8 cellular contexts compared by ENCODE assay signal in the genomic region with DNA sequence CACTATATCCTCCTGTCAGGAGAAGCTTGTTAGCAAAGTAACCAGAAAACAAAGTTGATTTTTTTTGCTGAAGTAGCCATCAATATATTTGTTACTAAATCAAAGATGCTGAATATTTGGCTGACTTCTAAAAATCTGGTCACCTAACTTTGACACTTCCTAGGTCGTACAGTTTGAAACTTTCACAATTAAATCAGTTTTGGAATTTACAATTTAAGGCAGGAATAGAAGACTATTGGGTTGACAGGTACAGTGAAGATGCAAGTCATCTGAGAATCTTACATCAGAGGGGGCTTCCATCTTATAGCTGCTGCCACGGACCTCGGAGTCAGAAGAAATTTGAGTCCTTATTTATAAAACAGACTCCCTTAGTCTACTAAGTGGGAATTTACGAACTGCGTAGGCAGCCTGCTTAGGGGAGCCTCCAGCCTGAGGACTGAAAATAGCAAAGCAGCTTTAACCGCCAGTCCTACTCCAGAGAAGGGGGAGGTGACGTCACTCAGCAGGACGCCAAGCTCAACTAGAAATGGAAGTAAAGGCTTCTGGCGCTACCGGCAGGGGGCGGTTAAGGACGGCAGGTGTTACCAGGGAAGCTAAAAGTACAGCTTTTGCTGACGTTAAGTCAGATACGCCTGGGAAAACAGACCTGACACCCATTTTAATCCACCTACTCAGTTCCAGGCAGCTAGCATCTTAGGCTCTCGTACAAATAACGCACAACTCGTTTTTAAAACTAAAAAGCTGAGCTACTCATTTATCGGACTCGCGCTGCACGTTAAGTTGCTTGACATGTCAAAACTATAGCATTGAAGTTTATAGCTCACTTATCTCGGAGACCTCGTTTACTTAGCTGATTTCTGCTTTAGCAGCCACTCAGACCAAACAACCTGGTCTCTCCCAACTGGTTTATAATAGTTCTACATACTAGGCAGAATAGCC.
DNase-seq lines count a peak whose midpoint lies in the region; ATAC-seq and TF ChIP-seq lines count a peak whose summit lies in the region.

No MANE protein-coding gene starts in this region.

- DNase-seq in DMS153 treated with DMSO at 0.1 percent for 48 hours (lab: John Stamatoyannopoulos, UW; ENCODE audit: unreplicated experiment) = peak; percentile 91
- peak; percentile 97 for DNase-seq in Karpas-422
- peak; percentile 90 for DNase-seq in Panc1 (ENCODE audit: low read depth, low spot score)
- peak; percentile 74 for DNase-seq in activated T-helper 1 cell treated with Interleukin-2 at 50 U/mL for 16 hours (ENCODE audit: low read depth)
- DNase-seq in fibroblast of lung (ENCODE audit: low read depth in 2 of 2) = peak; percentile 96 to 97
- peak; percentile 86 for DNase-seq in natural killer cell
- peak; percentile 86 to 95 for DNase-seq in stimulated activated naive CD8-positive, alpha-beta T cell treated with anti-CD3 and anti-CD28 coated beads, Interleukin-15, amount 100 ng/mL, for 72 hours

- H3K9me3 Mint-ChIP-seq in natural killer cell = no peaks in the 10 kb centered on the region
- no peaks in the 10 kb centered on the region for H3K9me3 Mint-ChIP-seq in stimulated activated naive CD8-positive, alpha-beta T cell treated with anti-CD3 and anti-CD28 coated beads, Interleukin-15, amount 100 ng/mL, for 72 hours

- peaks cover 0 to 2% of the 10 kb centered on the region in 2 donors for H3K27me3 Mint-ChIP-seq in natural killer cell (ENCODE audit: low read depth in 2 of 2)
- no peaks in the 10 kb centered on the region for H3K27me3 Mint-ChIP-seq in stimulated activated naive CD8-positive, alpha-beta T cell treated with anti-CD3 and anti-CD28 coated beads, Interleukin-15, amount 100 ng/mL, for 72 hours

- peaks cover 55% of the 10 kb centered on the region for H3K4me1 ChIP-seq in Karpas-422 (ENCODE audit: low read length)
- peaks cover 57% of the 10 kb centered on the region for H3K4me1 ChIP-seq in Panc1 (ENCODE audit: control insufficient read depth, insufficient read depth, low read length)
- peaks cover 7% of the 10 kb centered on the region for H3K4me1 ChIP-seq in fibroblast of lung (ENCODE audit: control insufficient read depth, extremely low read depth, insufficient read depth, low read length)

- H3K9ac ChIP-seq in Karpas-422 (ENCODE audit: low read length) (peak overlapping the region; percentile 71), fibroblast of lung (ENCODE audit: insufficient read depth, low read length) (peak overlapping the region; percentile 60)

- POLR2A ChIA-PET in Panc1 (lab: Charles Lee) = interaction anchor here (0.6 to 9.8 kb wide), 6 partner anchors 18 to 246 kb away, joined by 4 to 207 read pairs (median 6); a partner anchor contains a TSS

- peak overlapping the region; percentile 87 for H3K4me3 Mint-ChIP-seq in natural killer cell
- H3K4me3 Mint-ChIP-seq in stimulated activated naive CD8-positive, alpha-beta T cell treated with anti-CD3 and anti-CD28 coated beads, Interleukin-15, amount 100 ng/mL, for 72 hours = peak overlapping the region; percentile 64 to 73

- H3K27me3 ChIP-seq in Karpas-422 (ENCODE audit: low read length) (no peaks in the 10 kb centered on the region), Panc1 (ENCODE audit: control insufficient read depth, insufficient read depth, low read length) (no peaks in the 10 kb centered on the region), fibroblast of lung (ENCODE audit: control insufficient read depth, insufficient read depth, low read length) (no peaks in the 10 kb centered on the region)

- intact Hi-C loops in Panc1 (cut with micrococcal nuclease; ENCODE audit: unreplicated experiment) (loop anchor here (2.0 kb wide), 2 partner anchors 19 to 1789 kb away; a partner anchor contains a TSS), natural killer cell (cut with micrococcal nuclease) (loop anchor here (1.0 to 10.0 kb wide), 10 partner anchors 17 to 1869 kb away; partner anchors contain the start of gene ZNF184)

- H3K4me3 ChIP-seq in Karpas-422 (ENCODE audit: low read length) = peak overlapping the region; percentile 70
- peak overlapping the region; percentile 95 to 96 for H3K4me3 ChIP-seq in Panc1 (ENCODE audit: low read depth in 2 of 2, low read length in 2 of 2)
- peak overlapping the region; percentile 34 to 84 (median 68) for H3K4me3 ChIP-seq in fibroblast of lung (replicated peaks in 1 of 4; ENCODE audit: control extremely low read depth in 1 of 4, insufficient read depth in 1 of 4, low read depth in 3 of 4, low read length in 4 of 4)

- ATAC-seq in GM21737 (IDR thresholded peaks at IDR 0.05; ENCODE audit: unreplicated experiment) (peak; percentile 41), Panc1 (peak; percentile 40), natural killer cell (peak; percentile 41 to 60 (median 44))
- peak; percentile 51 for ATAC-seq in stimulated activated naive CD8-positive, alpha-beta T cell treated with anti-CD3 and anti-CD28 coated beads, Interleukin-15, amount 100 ng/mL, for 72 hours

- peak; percentile 90 for TF ChIP-seq CTCF in Panc1 (IDR thresholded peaks at IDR 0.05)
- peak; percentile 92 to 97 for TF ChIP-seq CTCF in fibroblast of lung (conservative IDR thresholded peaks at IDR 0.05 in 1 of 2, IDR thresholded peaks at IDR 0.05 in 1 of 2; ENCODE audit: low read depth in 1 of 2, low read length in 2 of 2)
- peak; percentile 80 for TF ChIP-seq CTCF in natural killer cell (IDR thresholded peaks at IDR 0.05)

- in situ Hi-C loops in Panc1 (cut with HindIII; ENCODE audit: low pct_unique_long_range_greater_than_20kb, low sequenced_read_pairs) = no loop called here

- H3K4me2 ChIP-seq in Karpas-422 (ENCODE audit: low read depth, low read length, poor library complexity, severe bottlenecking) = peak overlapping the region; percentile 88
- H3K4me2 ChIP-seq in fibroblast of lung (ENCODE audit: extremely low read depth, insufficient read depth, low read length) = peak overlapping the region; percentile 49

- H2AFZ ChIP-seq in Karpas-422 (ENCODE audit: low read length) = peak overlapping the region; percentile 85; the same call in 1 of the 2 replicates
- no peak overlapping the region for H2AFZ ChIP-seq in fibroblast of lung (ENCODE audit: low read length)

- peaks cover 38 to 42% of the 10 kb centered on the region in 2 donors for H3K4me1 Mint-ChIP-seq in natural killer cell
- peaks cover 72% of the 10 kb centered on the region for H3K4me1 Mint-ChIP-seq in stimulated activated naive CD8-positive, alpha-beta T cell treated with anti-CD3 and anti-CD28 coated beads, Interleukin-15, amount 100 ng/mL, for 72 hours

- H3K27ac ChIP-seq in Karpas-422 (ENCODE audit: low read length) = peak overlapping the region; percentile 82
- peak overlapping the region; percentile 100 for H3K27ac ChIP-seq in Panc1 (ENCODE audit: low read length)
- H3K27ac ChIP-seq in fibroblast of lung (ENCODE audit: insufficient read depth, low read length) = peak overlapping the region; percentile 89

- H3K27ac Mint-ChIP-seq in natural killer cell = peak overlapping the region; percentile 99 to 100
- peak overlapping the region; percentile 86 to 99 for H3K27ac Mint-ChIP-seq in stimulated activated naive CD8-positive, alpha-beta T cell treated with anti-CD3 and anti-CD28 coated beads, Interleukin-15, amount 100 ng/mL, for 72 hours

- no peaks in the 10 kb centered on the region for H3K9me3 ChIP-seq in Karpas-422 (ENCODE audit: low read length)
- H3K9me3 ChIP-seq in Panc1 (ENCODE audit: control insufficient read depth, insufficient read depth, low read depth, low read length) = no peaks in the 10 kb centered on the region
- H3K9me3 ChIP-seq in fibroblast of lung (ENCODE audit: control insufficient read depth, insufficient read depth, low read depth, low read length) = no peaks in the 10 kb centered on the region

- H4K20me1 ChIP-seq in Karpas-422 (ENCODE audit: insufficient read depth, low read depth, low read length) (no peaks in the 10 kb centered on the region), fibroblast of lung (ENCODE audit: control insufficient read depth, extremely low read depth, insufficient read depth, low read length) (no peaks in the 10 kb centered on the region)

- H3K79me2 ChIP-seq in Karpas-422 (ENCODE audit: low read length) (no peaks in the 10 kb centered on the region), fibroblast of lung (ENCODE audit: control insufficient read depth, insufficient read depth, low read length) (no peaks in the 10 kb centered on the region)

- BruUV-seq in Panc1 (replicated peaks; lab: Mats Ljungman, UMichigan) = no TSS peak

- H3K36me3 Mint-ChIP-seq in natural killer cell = no peaks in the 10 kb centered on the region

- CTCF ChIA-PET in Panc1 (lab: Charles Lee) = interaction anchor here (0.9 to 1.1 kb wide), 3 partner anchors 17 to 100 kb away, joined by 3 to 9 read pairs (median 7); a partner anchor contains a TSS

- H3K9me2 ChIP-seq in Karpas-422 (replicated peaks; ENCODE audit: insufficient read depth, low read length) = no peaks in the 10 kb centered on the region

- H3K36me3 ChIP-seq in Karpas-422 (ENCODE audit: insufficient read depth, low read length) (no peaks in the 10 kb centered on the region), Panc1 (ENCODE audit: control insufficient read depth, insufficient read depth, low read length) (no peaks in the 10 kb centered on the region), fibroblast of lung (ENCODE audit: control insufficient read depth, insufficient read depth, low read length) (no peaks in the 10 kb centered on the region)

Comparison
In these comparisons a context has a peak if more than half of its experiments do, and no peak if none do; other contexts are left out.
1. Peak in every context shown above with its lines: DNase-seq, ATAC-seq, H3K4me3 ChIP-seq and H3K27ac ChIP-seq.